In the genomic region with DNA sequence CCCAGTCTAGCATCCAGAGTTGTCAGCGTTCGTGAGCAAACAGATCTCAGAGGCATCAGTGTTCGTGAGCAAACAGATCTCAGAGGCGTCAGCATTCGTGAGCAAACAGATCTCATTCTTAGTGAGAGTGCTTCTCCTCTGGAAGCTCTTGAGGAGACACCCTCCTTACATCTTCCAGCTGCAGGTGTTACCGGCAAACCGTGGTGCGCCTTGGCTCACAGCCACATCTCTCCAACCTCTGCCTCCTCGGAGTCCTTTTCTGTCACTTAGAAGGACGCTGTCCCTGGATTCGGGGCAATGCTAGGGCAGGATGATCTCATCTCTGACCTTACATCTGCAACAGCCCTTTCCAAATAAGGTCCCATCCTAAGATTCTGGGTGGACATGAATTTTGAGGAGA, we compare ENCODE assay signal across 13 cellular contexts. TPM values are rescaled to one million over a fixed set of nuclear protein-coding genes. Genes with fewer than 3 reads are reported as not detected.
DNase-seq lines count a peak whose midpoint lies in the region; ATAC-seq, FAIRE-seq and TF ChIP-seq lines count a peak whose summit lies in the region.
"Had no signal": no experiment of that assay in that cellular context is flagged by ENCODE, and none has a peak within 500 bp of the region (broad histone marks: within the 10 kb centered on the region; RNA-seq: fewer than 3 reads in every experiment).

No MANE protein-coding gene starts in this region.

- H4K8ac ChIP-seq in mesenchymal stem cell (ENCODE audit: low read length) = peak overlapping the region; percentile 78

- H3K4me1 ChIP-seq in right lobe of liver (peaks cover 0 to 39% (median 23%) of the 10 kb centered on the region in 4 donors), HepG2 (ENCODE audit: insufficient read depth, low read length) (peaks cover 15% of the 10 kb centered on the region), mesenchymal stem cell (ENCODE audit: control insufficient read depth, insufficient read depth, low read depth, low read length) (no peaks in the 10 kb centered on the region), neural progenitor cell (no peaks in the 10 kb centered on the region)

- H2AFZ ChIP-seq in HepG2 (ENCODE audit: low read length) (no peak overlapping the region), mesenchymal stem cell (ENCODE audit: low read depth, low read length) (no peak overlapping the region), neural progenitor cell (replicated peaks) (no peak overlapping the region)

- H2BK12ac ChIP-seq in mesenchymal stem cell (ENCODE audit: low read length in 2 of 2) = peak overlapping the region; percentile 61 to 80

- H3K36me3 ChIP-seq in right lobe of liver = no peaks in the 10 kb centered on the region
- no peaks in the 10 kb centered on the region for H3K36me3 ChIP-seq in HepG2 (replicated peaks in 1 of 2; ENCODE audit: control insufficient read depth in 1 of 2, insufficient read depth in 2 of 2, low read length in 2 of 2)
- H3K36me3 ChIP-seq in mesenchymal stem cell (ENCODE audit: control insufficient read depth in 1 of 2, insufficient read depth in 2 of 2, low read depth in 1 of 2, low read length in 2 of 2) = no peaks in the 10 kb centered on the region
- no peaks in the 10 kb centered on the region for H3K36me3 ChIP-seq in neural progenitor cell

- H3K4me3 Mint-ChIP-seq in neural progenitor cell = no peak overlapping the region
- no peak overlapping the region for H3K4me3 Mint-ChIP-seq in activated CD8-positive, alpha-beta T cell treated with anti-CD3 and anti-CD28 coated beads for 36 hours
- H3K4me3 Mint-ChIP-seq: neural crest cell had no signal

- peaks cover 12% of the 10 kb centered on the region for H3K9me3 Mint-ChIP-seq in neural progenitor cell
- H3K9me3 Mint-ChIP-seq in activated CD8-positive, alpha-beta T cell treated with anti-CD3 and anti-CD28 coated beads for 36 hours = no peaks in the 10 kb centered on the region

- H3K79me2 ChIP-seq in HepG2 (ENCODE audit: insufficient read depth, low read length) (no peaks in the 10 kb centered on the region), neural progenitor cell (ENCODE audit: low read depth) (no peaks in the 10 kb centered on the region)

- H3K27me3 Mint-ChIP-seq in neural progenitor cell (ENCODE audit: insufficient read depth, low read depth) = peaks cover 5% of the 10 kb centered on the region
- no peaks in the 10 kb centered on the region for H3K27me3 Mint-ChIP-seq in activated CD8-positive, alpha-beta T cell treated with anti-CD3 and anti-CD28 coated beads for 36 hours

- no peak overlapping the region for H2AK5ac ChIP-seq in mesenchymal stem cell (ENCODE audit: low read length, severe bottlenecking)

- no peaks in the 10 kb centered on the region for H3K36me3 Mint-ChIP-seq in neural progenitor cell
- H3K36me3 Mint-ChIP-seq in activated CD8-positive, alpha-beta T cell treated with anti-CD3 and anti-CD28 coated beads for 36 hours (ENCODE audit: low read depth) = no peaks in the 10 kb centered on the region

- POLR2A ChIA-PET in HepG2 (lab: Yijun Ruan, JAX) = no interaction called here
- POLR2A ChIA-PET in activated CD8-positive, alpha-beta T cell treated with anti-CD3 and anti-CD28 coated beads for 36 hours (lab: Charles Lee) = no interaction called here

- in situ Hi-C loops in HepG2 (cut with HindIII; ENCODE audit: extremely low pct_ligation_motif_present, low pct_unique_long_range_greater_than_20kb) = no loop called here

- peaks cover 14% of the 10 kb centered on the region for H3K4me1 Mint-ChIP-seq in neural progenitor cell
- peaks cover 11% of the 10 kb centered on the region for H3K4me1 Mint-ChIP-seq in activated CD8-positive, alpha-beta T cell treated with anti-CD3 and anti-CD28 coated beads for 36 hours (ENCODE audit: low read depth)

- no peaks in the 10 kb centered on the region for H3K79me1 ChIP-seq in mesenchymal stem cell (replicated peaks; ENCODE audit: low read length, poor library complexity, severe bottlenecking)

- H4K91ac ChIP-seq in mesenchymal stem cell (ENCODE audit: low read length) = peak overlapping the region; percentile 96

- ATAC-seq in right lobe of liver (peak in 3 of 4 donors; percentile 13 to 28 (median 15)), HepG2 (no peak)
- ATAC-seq in activated CD8-positive, alpha-beta T cell treated with anti-CD3 and anti-CD28 coated beads for 36 hours = no peak

- H2BK15ac ChIP-seq in mesenchymal stem cell (ENCODE audit: low read depth, poor library complexity, severe bottlenecking) = no peak overlapping the region

- H3K4ac ChIP-seq in mesenchymal stem cell (ENCODE audit: low read depth in 1 of 2, low read length in 2 of 2) = peak overlapping the region; percentile 60 to 92

- no peak for TF ChIP-seq RAD21 in HepG2 (CRISPR knock-in tag; IDR thresholded peaks at IDR 0.05)

- H3K23ac ChIP-seq in mesenchymal stem cell (ENCODE audit: low read length in 2 of 2) = peak overlapping the region in 1 of 2 experiments; percentile 4

- no TSS peak for BruUV-seq in HepG2 (replicated peaks; lab: Mats Ljungman, UMichigan)

- H3K27me3 ChIP-seq in right lobe of liver = no peaks in the 10 kb centered on the region
- peaks cover 12 to 75% of the 10 kb centered on the region in 2 experiments for H3K27me3 ChIP-seq in HepG2 (ENCODE audit: control insufficient read depth in 1 of 2, insufficient read depth in 2 of 2, low read length in 2 of 2)
- peaks cover 6 to 69% of the 10 kb centered on the region in 2 experiments for H3K27me3 ChIP-seq in mesenchymal stem cell (ENCODE audit: control insufficient read depth in 1 of 2, insufficient read depth in 1 of 2, low read length in 2 of 2)
- no peaks in the 10 kb centered on the region for H3K27me3 ChIP-seq in neural progenitor cell

- H2BK120ac ChIP-seq in mesenchymal stem cell (ENCODE audit: low read depth, low read length) = peak overlapping the region; percentile 87

- H3K27ac ChIP-seq in right lobe of liver = peak overlapping the region in 2 of 3 donors; percentile 25 to 36
- H3K27ac ChIP-seq in HepG2 (ENCODE audit: extremely low read length, insufficient read depth, low read length) = no peak overlapping the region
- H3K27ac ChIP-seq in mesenchymal stem cell (ENCODE audit: low read length, poor library complexity, severe bottlenecking) = no peak overlapping the region
- H3K27ac ChIP-seq in neural progenitor cell = no peak overlapping the region

- intact Hi-C loops in right lobe of liver (cut with DNase I) = no loop called here
- intact Hi-C loops in HepG2 (cut with micrococcal nuclease; ENCODE audit: unreplicated experiment) = no loop called here
- intact Hi-C loops in activated CD8-positive, alpha-beta T cell treated with anti-CD3 and anti-CD28 coated beads for 36 hours (cut with micrococcal nuclease) = no loop called here

- DNase-seq in right lobe of liver (peak in 1 of 3 donors; percentile 5), HepG2 (ENCODE audit: low spot score) (no peak), RPMI7951 (ENCODE audit: low read depth) (peak; percentile 9), mesenchymal stem cell (no peak), neural progenitor cell (ENCODE audit: low spot score) (no peak)
- no peak for DNase-seq in effector CD4-positive, alpha-beta T cell
- DNase-seq in activated CD8-positive, alpha-beta T cell treated with anti-CD3 and anti-CD28 coated beads for 36 hours = no peak
- no peak for DNase-seq in stimulated activated CD4-positive, alpha-beta T cell treated with anti-CD3 and anti-CD28 coated beads, Interleukin-4, amount 100 ng/mL, for 24 hours
- DNase-seq: activated CD4-positive, alpha-beta T cell treated with anti-CD3 and anti-CD28 coated beads, Interleukin-2, amount 50 U/mL, for 1 hour; amniotic stem cell had no signal

- TF ChIP-seq CTCF in right lobe of liver (IDR thresholded peaks at IDR 0.05) = no peak
- no peak for TF ChIP-seq CTCF in HepG2 (CRISPR knock-in tag; IDR thresholded peaks at IDR 0.05)
- TF ChIP-seq CTCF in neural progenitor cell (IDR thresholded peaks at IDR 0.05) = no peak
- no peak for TF ChIP-seq CTCF in activated CD8-positive, alpha-beta T cell treated with anti-CD3 and anti-CD28 coated beads for 36 hours (IDR thresholded peaks at IDR 0.05)

- no peaks in the 10 kb centered on the region for H3K9me3 ChIP-seq in right lobe of liver
- H3K9me3 ChIP-seq in HepG2 (ENCODE audit: low read length) = no peaks in the 10 kb centered on the region
- peaks cover 13% of the 10 kb centered on the region for H3K9me3 ChIP-seq in mesenchymal stem cell (ENCODE audit: control insufficient read depth, low read length)
- no peaks in the 10 kb centered on the region for H3K9me3 ChIP-seq in neural progenitor cell (ENCODE audit: low read depth)

- CTCF ChIA-PET in HepG2 (lab: Yijun Ruan, JAX; ENCODE audit: low intra/inter-chr PET ratio, low total read pairs) = no interaction called here
- CTCF ChIA-PET in activated CD8-positive, alpha-beta T cell treated with anti-CD3 and anti-CD28 coated beads for 36 hours (lab: Charles Lee) = no interaction called here

- no peak for TF ChIP-seq EP300 in HepG2 (IDR thresholded peaks at IDR 0.05; ENCODE audit: low read depth in 2 of 2, low read length in 2 of 2)
- no peak for TF ChIP-seq EP300 in HepG2 (CRISPR knock-in tag; IDR thresholded peaks at IDR 0.05; ENCODE audit: borderline replicate concordance)

- H3K4me3 ChIP-seq in right lobe of liver = no peak overlapping the region
- no peak overlapping the region for H3K4me3 ChIP-seq in HepG2 (replicated peaks in 1 of 3; ENCODE audit: insufficient read depth in 1 of 3, low read depth in 2 of 3, low read length in 3 of 3)
- no peak overlapping the region for H3K4me3 ChIP-seq in mesenchymal stem cell (ENCODE audit: insufficient read depth in 1 of 2, low read depth in 1 of 2, low read length in 2 of 2)
- H3K4me3 ChIP-seq in neural progenitor cell = no peak overlapping the region

- peak overlapping the region; percentile 86 to 92 for H3K18ac ChIP-seq in mesenchymal stem cell (ENCODE audit: low read depth in 1 of 2, low read length in 2 of 2)

- H3K14ac ChIP-seq in mesenchymal stem cell (ENCODE audit: low read length in 2 of 2) = no peak overlapping the region

- H3K4me2 ChIP-seq in HepG2 (ENCODE audit: low read depth, low read length) = no peak overlapping the region
- no peak overlapping the region for H3K4me2 ChIP-seq in mesenchymal stem cell (ENCODE audit: low read length, poor library complexity, severe bottlenecking)
- no peak overlapping the region for H3K4me2 ChIP-seq in neural progenitor cell

- TF ChIP-seq POLR2A in right lobe of liver (IDR thresholded peaks at IDR 0.05) = no peak
- TF ChIP-seq POLR2A in HepG2 (IDR thresholded peaks at IDR 0.05; ENCODE audit: insufficient read depth in 1 of 2, low read depth in 2 of 2, low read length in 2 of 2) = no peak

- H2BK5ac ChIP-seq in mesenchymal stem cell (ENCODE audit: low read depth, low read length, poor library complexity, severe bottlenecking) = no peak overlapping the region

- H3K27ac Mint-ChIP-seq in neural progenitor cell = no peak overlapping the region
- no peak overlapping the region for H3K27ac Mint-ChIP-seq in activated CD8-positive, alpha-beta T cell treated with anti-CD3 and anti-CD28 coated beads for 36 hours

- no peak overlapping the region for H3K9ac ChIP-seq in HepG2 (ENCODE audit: insufficient read depth, low read depth, low read length)
- no peak overlapping the region for H3K9ac ChIP-seq in mesenchymal stem cell (ENCODE audit: low read length)
- H3K9ac ChIP-seq in neural progenitor cell = no peak overlapping the region

- FAIRE-seq in HepG2 (lab: Jason Lieb, UNC) = no peak
- FAIRE-seq: GM19239 had no signal

- H4K20me1 ChIP-seq in HepG2 (ENCODE audit: insufficient read depth, low read length) (no peaks in the 10 kb centered on the region), neural progenitor cell (ENCODE audit: low read depth) (no peaks in the 10 kb centered on the region)

- H3F3A ChIP-seq in neural progenitor cell (ENCODE audit: low read depth) = no peaks in the 10 kb centered on the region

- WGBS in right lobe of liver (ENCODE audit: insufficient coverage, low coverage, low lambda C conversion rate, missing lambda C conversion rate) = 26% methylated on average over 11 of the region's 11 CpGs
- WGBS in HepG2 (ENCODE audit: low lambda C conversion rate) = 0% methylated on average over 4 of the region's 11 CpGs
- 64% methylated on average over 11 of the region's 11 CpGs for WGBS in mesenchymal stem cell

RNA-seq across cellular contexts. Expression of a gene that starts 14.6 kb away (rescaled TPM):
- total RNA-seq in right lobe of liver (1 to 10 TPM in 2 of 6 experiments, under 1 TPM in 2, not detected in 2; 0.06 to 1.2 (median 0.75) TPM), HepG2 (2016; rRNA removed; fragmentation: Illumina TruSeq; extraction: Trizol) (not detected in 2 replicates), neural progenitor cell (ENCODE audit: low replicate concordance) (0.09 TPM in 1 of 2 replicates, not detected in the other)
- total RNA-seq in HepG2 (2016; cell fraction: cytosol; rRNA removed; fragmentation: Illumina TruSeq; extraction: Trizol; ENCODE audit: low read depth) = not detected in 2 replicates
- total RNA-seq in HepG2 (2016; cell fraction: insoluble cytoplasmic fraction; rRNA removed; fragmentation: Illumina TruSeq; extraction: Trizol) = not detected in 2 replicates
- not detected in 2 replicates for total RNA-seq in HepG2 (2016; cell fraction: membrane; rRNA removed; fragmentation: Illumina TruSeq; extraction: Trizol)
- not detected in 2 replicates for total RNA-seq in HepG2 (2016; cell fraction: nucleus; rRNA removed; fragmentation: Illumina TruSeq; extraction: Trizol)
- polyA plus RNA-seq in HepG2 (2011; rRNA removed) = not detected in 2 replicates
- not detected in 2 replicates for polyA plus RNA-seq in HepG2 (2011; cell fraction: cytosol; rRNA removed)
- polyA plus RNA-seq in HepG2 (2011; cell fraction: nucleus; rRNA removed) = not detected in 2 replicates
- not detected in 2 replicates for polyA plus RNA-seq in HepG2 (2012)
- not detected in 2 replicates for polyA plus RNA-seq in HepG2 (2016; cell fraction: cytosol; fragmentation: Illumina TruSeq; extraction: Trizol; ENCODE audit: low read depth)
- polyA plus RNA-seq in HepG2 (2016; cell fraction: insoluble cytoplasmic fraction; fragmentation: Illumina TruSeq; extraction: Trizol; ENCODE audit: low read depth) = not detected in 2 replicates
- polyA plus RNA-seq in HepG2 (2016; cell fraction: membrane; fragmentation: Illumina TruSeq; extraction: Trizol; ENCODE audit: low read depth) = not detected in 2 replicates
- not detected in 2 replicates for polyA plus RNA-seq in HepG2 (2016; cell fraction: nucleus; fragmentation: Illumina TruSeq; extraction: Trizol; ENCODE audit: insufficient read depth, low read depth)
- polyA minus RNA-seq in HepG2 (2011; rRNA and poly(A)+ RNA removed; ENCODE audit: low replicate concordance) = not detected in 2 replicates
- polyA minus RNA-seq in HepG2 (2011; cell fraction: cytosol; rRNA and poly(A)+ RNA removed) = not detected in 2 replicates
- polyA minus RNA-seq in HepG2 (2011; cell fraction: nucleus; rRNA and poly(A)+ RNA removed) = not detected in 2 replicates
- not detected in 2 replicates for total RNA-seq in RPMI7951 (2014; rRNA removed; shearing (Covaris generic))
- 0.07 TPM for polyA plus RNA-seq in mesenchymal stem cell (2013, experiment 1 of 2)
- polyA plus RNA-seq in mesenchymal stem cell (2013, experiment 2 of 2) = 0.07 TPM
- total RNA-seq in activated CD8-positive, alpha-beta T cell treated with anti-CD3 and anti-CD28 coated beads for 36 hours = not detected
- total RNA-seq: epithelial cell of proximal tubule, neural crest cell had no signal

RNA-seq across cellular contexts. Expression of a gene that starts 46.3 kb away (rescaled TPM):
- total RNA-seq in right lobe of liver (10 to 100 TPM in 4 of 6 experiments, 1 to 10 TPM in 2; 3.0 to 28.5 (median 11.2) TPM), HepG2 (2016; rRNA removed; fragmentation: Illumina TruSeq; extraction: Trizol) (6.1 and 7.7 TPM in 2 replicates), neural progenitor cell (ENCODE audit: low replicate concordance) (24.2 and 25.3 TPM in 2 replicates)
- total RNA-seq in HepG2 (2016; cell fraction: cytosol; rRNA removed; fragmentation: Illumina TruSeq; extraction: Trizol; ENCODE audit: low read depth) = 0.97 and 1.3 TPM in 2 replicates
- total RNA-seq in HepG2 (2016; cell fraction: insoluble cytoplasmic fraction; rRNA removed; fragmentation: Illumina TruSeq; extraction: Trizol) = 5.5 and 8.3 TPM in 2 replicates
- total RNA-seq in HepG2 (2016; cell fraction: membrane; rRNA removed; fragmentation: Illumina TruSeq; extraction: Trizol) = 3.0 and 3.4 TPM in 2 replicates
- 8.5 and 10.3 TPM in 2 replicates for total RNA-seq in HepG2 (2016; cell fraction: nucleus; rRNA removed; fragmentation: Illumina TruSeq; extraction: Trizol)
- polyA plus RNA-seq in HepG2 (2011; rRNA removed) = 2.5 and 4.5 TPM in 2 replicates
- 1.6 and 2.3 TPM in 2 replicates for polyA plus RNA-seq in HepG2 (2011; cell fraction: cytosol; rRNA removed)
- polyA plus RNA-seq in HepG2 (2011; cell fraction: nucleus; rRNA removed) = 4.3 and 8.3 TPM in 2 replicates
- 3.7 and 5.1 TPM in 2 replicates for polyA plus RNA-seq in HepG2 (2012)
- polyA plus RNA-seq in HepG2 (2016; cell fraction: cytosol; fragmentation: Illumina TruSeq; extraction: Trizol; ENCODE audit: low read depth) = 0.25 TPM in 2 replicates
- 5.7 and 5.8 TPM in 2 replicates for polyA plus RNA-seq in HepG2 (2016; cell fraction: insoluble cytoplasmic fraction; fragmentation: Illumina TruSeq; extraction: Trizol; ENCODE audit: low read depth)
- 0.60 and 0.90 TPM in 2 replicates for polyA plus RNA-seq in HepG2 (2016; cell fraction: membrane; fragmentation: Illumina TruSeq; extraction: Trizol; ENCODE audit: low read depth)
- 8.0 and 9.0 TPM in 2 replicates for polyA plus RNA-seq in HepG2 (2016; cell fraction: nucleus; fragmentation: Illumina TruSeq; extraction: Trizol; ENCODE audit: insufficient read depth, low read depth)
- 6.1 and 21.7 TPM in 2 replicates for polyA minus RNA-seq in HepG2 (2011; rRNA and poly(A)+ RNA removed; ENCODE audit: low replicate concordance)
- polyA minus RNA-seq in HepG2 (2011; cell fraction: cytosol; rRNA and poly(A)+ RNA removed) = 4.0 and 6.0 TPM in 2 replicates
- polyA minus RNA-seq in HepG2 (2011; cell fraction: nucleus; rRNA and poly(A)+ RNA removed) = 14.5 and 16.0 TPM in 2 replicates
- 13.4 and 15.7 TPM in 2 replicates for total RNA-seq in RPMI7951 (2014; rRNA removed; shearing (Covaris generic))
- 9.7 TPM for polyA plus RNA-seq in mesenchymal stem cell (2013, experiment 1 of 2)
- polyA plus RNA-seq in mesenchymal stem cell (2013, experiment 2 of 2) = 9.5 TPM
- total RNA-seq in activated CD8-positive, alpha-beta T cell treated with anti-CD3 and anti-CD28 coated beads for 36 hours = 10 to 100 TPM; 29.6 to 29.7 TPM

Comparison
In these comparisons a context has a peak if more than half of its experiments do, and no peak if none do; other contexts are left out.
1. ATAC-seq: peak in right lobe of liver (3 of 4); none in HepG2 (single experiment) and activated CD8-positive, alpha-beta T cell treated with anti-CD3 and anti-CD28 coated beads for 36 hours (single experiment).
2. H3K27ac ChIP-seq: peak in right lobe of liver (2 of 3); none in HepG2 (single experiment), mesenchymal stem cell (single experiment) and neural progenitor cell (single experiment).